Comparison of ENCODE assay signal across 9 cellular contexts in genomic region chr6:34145161-34146020, GRCh38. TPM values are rescaled to one million over a fixed set of nuclear protein-coding genes. Genes with fewer than 3 reads are reported as not detected.
DNase-seq lines count a peak whose midpoint lies in the region; FAIRE-seq and TF ChIP-seq lines count a peak whose summit lies in the region.
"Had no signal": no experiment of that assay in that cellular context is flagged by ENCODE, and none has a peak within 500 bp of the region (broad histone marks: within the 10 kb centered on the region; RNA-seq: fewer than 3 reads in every experiment).

No MANE protein-coding gene starts in this region.

- TF ChIP-seq CTCF in bronchial epithelial cell (IDR thresholded peaks at IDR 0.05; ENCODE audit: insufficient read depth, low read length, severe bottlenecking) (no peak), kidney epithelial cell (IDR thresholded peaks at IDR 0.05; ENCODE audit: insufficient read depth, low read length, poor library complexity, severe bottlenecking) (peak; percentile 1), GM10266 (IDR thresholded peaks at IDR 0.05; ENCODE audit: control insufficient read depth, insufficient read depth, low read depth, missing control alignments) (no peak)

- H3K36me3 ChIP-seq in bronchial epithelial cell (ENCODE audit: control insufficient read depth, insufficient read depth, low read length) (no peaks in the 10 kb centered on the region), kidney epithelial cell (ENCODE audit: control insufficient read depth, insufficient read depth, low read length) (no peaks in the 10 kb centered on the region)
- H3K36me3 ChIP-seq: adrenal gland had no signal

- H3K4me3 ChIP-seq in bronchial epithelial cell (ENCODE audit: low read depth, low read length) (peak overlapping the region; percentile 32), kidney epithelial cell (ENCODE audit: low read depth, low read length) (peak overlapping the region; percentile 15)

- DNase-seq in NCI-H82 (lab: John Stamatoyannopoulos, UW) = peak; percentile 72
- no peak for DNase-seq in NCI-H82 treated with DMSO at 0.1 percent for 48 hours (lab: John Stamatoyannopoulos, UW; ENCODE audit: unreplicated experiment)
- DNase-seq in RPMI7951 (ENCODE audit: low read depth) = peak; percentile 31
- DNase-seq in bronchial epithelial cell (ENCODE audit: low read depth) = peak; percentile 22
- no peak for DNase-seq in kidney epithelial cell (ENCODE audit: low read depth)
- DNase-seq in stimulated activated CD8-positive, alpha-beta memory T cell treated with anti-CD3 and anti-CD28 coated beads, Interleukin-7, amount 100 ng/mL, for 4 hours (ENCODE audit: low read depth in 2 of 2) = peak; percentile 19 to 59
- no peak for DNase-seq in epidermal melanocyte (ENCODE audit: insufficient read length, low spot score)
- no peak for DNase-seq in GM10266 (ENCODE audit: extremely low spot score)

- no peak for FAIRE-seq in bronchial epithelial cell (lab: Jason Lieb, UNC)

- H3K27me3 ChIP-seq in bronchial epithelial cell (ENCODE audit: control insufficient read depth, insufficient read depth, low read length) = peaks cover 18% of the 10 kb centered on the region
- peaks cover 68% of the 10 kb centered on the region for H3K27me3 ChIP-seq in kidney epithelial cell (ENCODE audit: control insufficient read depth, insufficient read depth, low read length)

RNA-seq across cellular contexts. Expression of gene GRM4, which starts 0.5 kb away (rescaled TPM):
- total RNA-seq in RPMI7951 (2014; rRNA removed; shearing (Covaris generic)) = not detected in 2 replicates
- total RNA-seq in bronchial epithelial cell = under 0.01 TPM in 1 of 2 replicates, not detected in the other
- 0.41 TPM in 1 of 2 replicates, not detected in the other for total RNA-seq in kidney epithelial cell
- total RNA-seq: adrenal gland had no signal

Comparison
In these comparisons a context has a peak if more than half of its experiments do, and no peak if none do; other contexts are left out.
1. DNase-seq: peak in NCI-H82 (single experiment), RPMI7951 (single experiment), bronchial epithelial cell (single experiment) and stimulated activated CD8-positive, alpha-beta memory T cell treated with anti-CD3 and anti-CD28 coated beads, Interleukin-7, amount 100 ng/mL, for 4 hours (2 of 2); none in NCI-H82 treated with DMSO at 0.1 percent for 48 hours (single experiment), kidney epithelial cell (single experiment), epidermal melanocyte (single experiment) and GM10266 (single experiment).